Comparison of ENCODE assay signal across 1 cellular context in the genomic region with DNA sequence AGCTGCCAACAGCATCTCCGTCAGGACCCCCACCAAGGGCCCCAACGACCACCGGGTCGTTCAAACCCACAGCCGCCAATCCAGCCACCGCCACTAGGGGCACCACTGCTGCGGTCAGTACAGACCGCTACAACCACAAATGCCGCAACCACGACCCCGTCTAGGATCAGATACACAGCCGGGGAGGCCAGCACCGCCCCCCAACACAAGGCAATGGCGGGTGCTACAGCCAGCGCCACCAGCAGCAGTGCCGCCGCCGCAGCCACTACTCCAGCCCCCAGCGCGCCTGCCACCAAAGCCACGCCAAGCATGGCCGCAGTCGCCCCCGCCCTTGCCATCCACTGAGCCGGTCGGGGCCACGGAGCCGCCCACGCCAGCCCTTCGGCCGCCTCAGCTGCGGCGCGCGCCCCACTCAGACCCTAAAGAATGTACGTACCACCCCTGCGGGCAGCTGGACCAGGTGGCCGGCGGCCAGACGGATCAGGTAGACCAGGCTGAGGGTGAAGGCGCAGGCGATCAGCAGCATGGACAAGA.
TF ChIP-seq lines count a peak whose summit lies in the region.

No MANE protein-coding gene starts in this region.

TF ChIP-seq in K562, 482 proteins besides CTCF, POLR2A, EP300 and RAD21 (continued from another document and continues in another):
- TF ChIP-seq PRDM10 (IDR thresholded peaks at IDR 0.05; ENCODE audit: partially characterized antibody): peak; percentile 42
- TF ChIP-seq NR2C2 (CRISPR knock-in tag; IDR thresholded peaks at IDR 0.05): peak; percentile 58; the same call in 1 of the 2 replicates
- no peak for TF ChIP-seq NR2C2 (tag; IDR thresholded peaks at IDR 0.05)
- no peak for TF ChIP-seq HNRNPUL1 (IDR thresholded peaks at IDR 0.05; ENCODE audit: low read length)
- no peak for TF ChIP-seq ZNF253 (CRISPR knock-in tag; conservative IDR thresholded peaks at IDR 0.05)
- peak; percentile 21; the same call in 1 of the 2 replicates for TF ChIP-seq ZNF239 (CRISPR knock-in tag; IDR thresholded peaks at IDR 0.05)
- TF ChIP-seq NR2F6 (CRISPR knock-in tag; IDR thresholded peaks at IDR 0.05): peak; percentile 92; the same call in 1 of the 2 replicates
- TF ChIP-seq NUFIP1 (IDR thresholded peaks at IDR 0.05; ENCODE audit: partially characterized antibody): no peak
- 0 out of 2 replicates have a peak, but pooled peaks have one; percentile 15 for TF ChIP-seq POLR2AphosphoS2 (IDR thresholded peaks at IDR 0.05; ENCODE audit: low read length)
- TF ChIP-seq ELF2 (CRISPR knock-in tag; IDR thresholded peaks at IDR 0.05): peak; percentile 55
- no peak for TF ChIP-seq ZNF175 (CRISPR knock-in tag; IDR thresholded peaks at IDR 0.05; ENCODE audit: low read depth)
- TF ChIP-seq SNRNP70 (optimal IDR thresholded peaks at IDR 0.05; ENCODE audit: low read depth, low read length): no peak
- TF ChIP-seq, protein P1, sequence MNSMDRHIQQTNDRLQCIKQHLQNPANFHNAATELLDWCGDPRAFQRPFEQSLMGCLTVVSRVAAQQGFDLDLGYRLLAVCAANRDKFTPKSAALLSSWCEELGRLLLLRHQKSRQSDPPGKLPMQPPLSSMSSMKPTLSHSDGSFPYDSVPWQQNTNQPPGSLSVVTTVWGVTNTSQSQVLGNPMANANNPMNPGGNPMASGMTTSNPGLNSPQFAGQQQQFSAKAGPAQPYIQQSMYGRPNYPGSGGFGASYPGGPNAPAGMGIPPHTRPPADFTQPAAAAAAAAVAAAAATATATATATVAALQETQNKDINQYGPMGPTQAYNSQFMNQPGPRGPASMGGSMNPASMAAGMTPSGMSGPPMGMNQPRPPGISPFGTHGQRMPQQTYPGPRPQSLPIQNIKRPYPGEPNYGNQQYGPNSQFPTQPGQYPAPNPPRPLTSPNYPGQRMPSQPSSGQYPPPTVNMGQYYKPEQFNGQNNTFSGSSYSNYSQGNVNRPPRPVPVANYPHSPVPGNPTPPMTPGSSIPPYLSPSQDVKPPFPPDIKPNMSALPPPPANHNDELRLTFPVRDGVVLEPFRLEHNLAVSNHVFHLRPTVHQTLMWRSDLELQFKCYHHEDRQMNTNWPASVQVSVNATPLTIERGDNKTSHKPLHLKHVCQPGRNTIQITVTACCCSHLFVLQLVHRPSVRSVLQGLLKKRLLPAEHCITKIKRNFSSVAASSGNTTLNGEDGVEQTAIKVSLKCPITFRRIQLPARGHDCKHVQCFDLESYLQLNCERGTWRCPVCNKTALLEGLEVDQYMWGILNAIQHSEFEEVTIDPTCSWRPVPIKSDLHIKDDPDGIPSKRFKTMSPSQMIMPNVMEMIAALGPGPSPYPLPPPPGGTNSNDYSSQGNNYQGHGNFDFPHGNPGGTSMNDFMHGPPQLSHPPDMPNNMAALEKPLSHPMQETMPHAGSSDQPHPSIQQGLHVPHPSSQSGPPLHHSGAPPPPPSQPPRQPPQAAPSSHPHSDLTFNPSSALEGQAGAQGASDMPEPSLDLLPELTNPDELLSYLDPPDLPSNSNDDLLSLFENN (IDR thresholded peaks at IDR 0.05; ENCODE audit: low read depth in 2 of 2, low read length in 2 of 2): no peak
- TF ChIP-seq NFXL1 (CRISPR knock-in tag; IDR thresholded peaks at IDR 0.05): 0 out of 2 replicates have a peak, but pooled peaks have one; percentile 43
- peak in 1 of 2 experiments; percentile 90; a peak in 2 of 4 replicates for TF ChIP-seq HDAC1 (IDR thresholded peaks at IDR 0.05)
- TF ChIP-seq, protein P2, sequence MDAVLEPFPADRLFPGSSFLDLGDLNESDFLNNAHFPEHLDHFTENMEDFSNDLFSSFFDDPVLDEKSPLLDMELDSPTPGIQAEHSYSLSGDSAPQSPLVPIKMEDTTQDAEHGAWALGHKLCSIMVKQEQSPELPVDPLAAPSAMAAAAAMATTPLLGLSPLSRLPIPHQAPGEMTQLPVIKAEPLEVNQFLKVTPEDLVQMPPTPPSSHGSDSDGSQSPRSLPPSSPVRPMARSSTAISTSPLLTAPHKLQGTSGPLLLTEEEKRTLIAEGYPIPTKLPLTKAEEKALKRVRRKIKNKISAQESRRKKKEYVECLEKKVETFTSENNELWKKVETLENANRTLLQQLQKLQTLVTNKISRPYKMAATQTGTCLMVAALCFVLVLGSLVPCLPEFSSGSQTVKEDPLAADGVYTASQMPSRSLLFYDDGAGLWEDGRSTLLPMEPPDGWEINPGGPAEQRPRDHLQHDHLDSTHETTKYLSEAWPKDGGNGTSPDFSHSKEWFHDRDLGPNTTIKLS (IDR thresholded peaks at IDR 0.05; ENCODE audit: borderline replicate concordance, low read depth): no peak
- TF ChIP-seq, protein P3, sequence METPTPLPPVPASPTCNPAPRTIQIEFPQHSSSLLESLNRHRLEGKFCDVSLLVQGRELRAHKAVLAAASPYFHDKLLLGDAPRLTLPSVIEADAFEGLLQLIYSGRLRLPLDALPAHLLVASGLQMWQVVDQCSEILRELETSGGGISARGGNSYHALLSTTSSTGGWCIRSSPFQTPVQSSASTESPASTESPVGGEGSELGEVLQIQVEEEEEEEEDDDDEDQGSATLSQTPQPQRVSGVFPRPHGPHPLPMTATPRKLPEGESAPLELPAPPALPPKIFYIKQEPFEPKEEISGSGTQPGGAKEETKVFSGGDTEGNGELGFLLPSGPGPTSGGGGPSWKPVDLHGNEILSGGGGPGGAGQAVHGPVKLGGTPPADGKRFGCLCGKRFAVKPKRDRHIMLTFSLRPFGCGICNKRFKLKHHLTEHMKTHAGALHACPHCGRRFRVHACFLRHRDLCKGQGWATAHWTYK (CRISPR knock-in tag; IDR thresholded peaks at IDR 0.05): peak; percentile 100
- peak; percentile 78; the same call in 1 of the 2 replicates for TF ChIP-seq OTX1 (CRISPR knock-in tag; IDR thresholded peaks at IDR 0.05)
- TF ChIP-seq LCOR (CRISPR knock-in tag; IDR thresholded peaks at IDR 0.05): peak; percentile 30; the same call in 1 of the 2 replicates
- TF ChIP-seq NELFE (IDR thresholded peaks at IDR 0.05; ENCODE audit: insufficient read depth, insufficient read length): no peak
- TF ChIP-seq MITF (IDR thresholded peaks at IDR 0.05): 0 out of 2 replicates have a peak, but pooled peaks have one; percentile 21
- peak; percentile 48; the same call in 1 of the 2 replicates for TF ChIP-seq ZNF311 (CRISPR knock-in tag; IDR thresholded peaks at IDR 0.05)
- TF ChIP-seq TEAD1 (CRISPR knock-in tag; IDR thresholded peaks at IDR 0.05): peak; percentile 58 to 60; a peak in 2 of 4 replicates
- 0 out of 2 replicates have a peak, but pooled peaks have one; percentile 12 for TF ChIP-seq ZBTB12 (CRISPR knock-in tag; IDR thresholded peaks at IDR 0.05)
- TF ChIP-seq ZNF75A (CRISPR knock-in tag; IDR thresholded peaks at IDR 0.05): peak; percentile 49; the same call in 1 of the 2 replicates
- TF ChIP-seq, protein P4, sequence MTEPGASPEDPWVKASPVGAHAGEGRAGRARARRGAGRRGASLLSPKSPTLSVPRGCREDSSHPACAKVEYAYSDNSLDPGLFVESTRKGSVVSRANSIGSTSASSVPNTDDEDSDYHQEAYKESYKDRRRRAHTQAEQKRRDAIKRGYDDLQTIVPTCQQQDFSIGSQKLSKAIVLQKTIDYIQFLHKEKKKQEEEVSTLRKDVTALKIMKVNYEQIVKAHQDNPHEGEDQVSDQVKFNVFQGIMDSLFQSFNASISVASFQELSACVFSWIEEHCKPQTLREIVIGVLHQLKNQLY (CRISPR knock-in tag; conservative IDR thresholded peaks at IDR 0.05): 0 out of 4 replicates have a peak, but pooled peaks of 1 of the 2 experiments have one; percentile 75
- no peak for TF ChIP-seq POU5F1 (IDR thresholded peaks at IDR 0.05; ENCODE audit: borderline replicate concordance, low read depth, low read length, partially characterized antibody)
- no peak for TF ChIP-seq ZNF121 (CRISPR knock-in tag; conservative IDR thresholded peaks at IDR 0.05)
- TF ChIP-seq GABPA (tag; conservative IDR thresholded peaks at IDR 0.05; ENCODE audit: low read depth): no peak
- TF ChIP-seq EGR1 (conservative IDR thresholded peaks at IDR 0.05): peak; percentile 98
- peak; percentile 62 for TF ChIP-seq ARID1B (IDR thresholded peaks at IDR 0.05)
